Comparison of ENCODE assay signal across 18 cellular contexts in the genomic region with DNA sequence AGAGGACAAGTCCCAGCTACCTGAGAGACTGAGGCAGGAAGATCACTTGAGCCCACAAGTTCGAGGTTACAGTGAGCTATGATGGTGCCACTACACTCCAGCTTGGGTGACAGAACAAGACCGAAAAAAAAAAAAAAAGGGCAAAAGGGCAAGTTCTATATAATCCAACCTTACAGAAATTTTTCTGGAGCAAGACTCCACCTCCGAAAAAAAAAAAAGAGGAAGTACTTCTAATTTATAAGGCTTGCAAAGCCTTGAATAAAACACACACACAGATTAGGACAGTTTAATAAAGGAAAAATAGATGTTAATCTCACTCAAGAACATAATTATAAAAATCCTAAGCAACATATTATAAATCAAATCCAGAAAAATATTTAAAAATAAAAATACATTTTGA. TPM values are rescaled to one million over a fixed set of nuclear protein-coding genes. Genes with fewer than 3 reads are reported as not detected.
"Had no signal": no experiment of that assay in that cellular context is flagged by ENCODE, and none has a peak within 500 bp of the region (broad histone marks: within the 10 kb centered on the region; RNA-seq: fewer than 3 reads in every experiment).

No MANE protein-coding gene starts in this region.

- H3K36me3 Mint-ChIP-seq: memory B cell, mesothelial cell of epicardium, natural killer cell had no signal

- H3K9me3 Mint-ChIP-seq: memory B cell, natural killer cell had no signal

- H3K9me3 ChIP-seq: left ventricle myocardium inferior, lower lobe of right lung, ovary had no signal

- DNase-seq: foreskin keratinocyte; kidney; left cardiac atrium; left ventricle myocardium inferior; lower lobe of right lung; natural killer cell; ovary; small intestine; stimulated activated CD4-positive, alpha-beta T cell treated with anti-CD3 and anti-CD28 coated beads, Interleukin-12 subunit alpha, Interleukin-12 subunit beta, amount 100 ng/mL, for 4 hours; stimulated activated naive CD4-positive, alpha-beta T cell; trophoblast cell had no signal

- H3K36me3 ChIP-seq: left ventricle myocardium inferior, lower lobe of right lung, ovary, right atrium auricular region had no signal

- H3K4me3 Mint-ChIP-seq: dendritic cell treated with granulocyte-macrophage colony-stimulating factor and Interleukin-4, amounts not matched to agents 40 ng/mL and 50 ng/mL, for 4 days; memory B cell; mesothelial cell of epicardium; natural killer cell; neural crest cell had no signal

- H3K4me3 ChIP-seq: hepatocyte, left ventricle myocardium inferior, lower lobe of right lung, ovary, right atrium auricular region had no signal

- H3K4me1 Mint-ChIP-seq: memory B cell, mesothelial cell of epicardium, neural crest cell had no signal

- H3K27ac ChIP-seq: foreskin keratinocyte, hepatocyte, left ventricle myocardium inferior, lower lobe of right lung, ovary, right atrium auricular region had no signal

- H3K27me3 ChIP-seq: foreskin keratinocyte, hepatocyte, ovary, right atrium auricular region had no signal

- ATAC-seq: foreskin keratinocyte, left cardiac atrium, lower lobe of right lung, natural killer cell had no signal

- H3K27ac Mint-ChIP-seq: dendritic cell treated with granulocyte-macrophage colony-stimulating factor and Interleukin-4, amounts not matched to agents 40 ng/mL and 50 ng/mL, for 4 days; memory B cell; mesothelial cell of epicardium; natural killer cell had no signal

- H3K4me1 ChIP-seq: left ventricle myocardium inferior, lower lobe of right lung, right atrium auricular region had no signal

RNA-seq across cellular contexts. Expression of a gene that starts 50.1 kb away (rescaled TPM):
- total RNA-seq: epithelial cell of proximal tubule, left ventricle myocardium inferior, lower lobe of right lung, neural crest cell, right atrium auricular region had no signal
